Comparison of ENCODE assay signal across 1 cellular context in genomic region chr4:157983300-157983699, GRCh38.
TF ChIP-seq lines count a peak whose summit lies in the region.

No MANE protein-coding gene starts in this region.

TF ChIP-seq in PFSK-1, 5 proteins besides CTCF, POLR2A, EP300 and RAD21 (continued from another document):
- TF ChIP-seq REST (IDR thresholded peaks at IDR 0.05; ENCODE audit: insufficient read depth in 1 of 2, low read depth in 2 of 2, low read length in 2 of 2) (peak in 1 of 2 experiments; percentile 55; a peak in 1 of 4 replicates), TAF1 (IDR thresholded peaks at IDR 0.05; ENCODE audit: borderline replicate concordance, insufficient read depth, low read length) (0 out of 2 replicates have a peak, but pooled peaks have one; percentile 51), SIN3A (IDR thresholded peaks at IDR 0.05; ENCODE audit: borderline replicate concordance, insufficient read depth, low read length) (0 out of 2 replicates have a peak, but pooled peaks have one; percentile 33), POLR2AphosphoS5 (IDR thresholded peaks at IDR 0.05; ENCODE audit: low read depth, low read length) (no peak)
